Comparison of ENCODE assay signal across 23 cellular contexts in genomic region chr7:92874567-92874966, GRCh38. TPM values are rescaled to one million over a fixed set of nuclear protein-coding genes. Genes with fewer than 3 reads are reported as not detected.
DNase-seq lines count a peak whose midpoint lies in the region; TF ChIP-seq lines count a peak whose summit lies in the region.
"Had no signal": no experiment of that assay in that cellular context is flagged by ENCODE, and none has a peak within 500 bp of the region (broad histone marks: within the 10 kb centered on the region; RNA-seq: fewer than 3 reads in every experiment).

No MANE protein-coding gene starts in this region.

- peak; percentile 52 for DNase-seq in Daoy (ENCODE audit: low read depth)
- DNase-seq in LHCN-M2 (ENCODE audit: low read depth): peak; percentile 51
- peak; percentile 53 for DNase-seq in astrocyte of the spinal cord (ENCODE audit: low read depth, low spot score)
- DNase-seq in iris pigment epithelial cell (ENCODE audit: low read depth): peak; percentile 43
- DNase-seq in activated gamma-delta T cell (lab: John Stamatoyannopoulos, UW): no peak
- DNase-seq in GOT3 (lab: John Stamatoyannopoulos, UW): no peak
- no peak for DNase-seq in DMS 273 (lab: John Stamatoyannopoulos, UW; ENCODE audit: unreplicated experiment)
- DNase-seq in lower leg skin (ENCODE audit: low spot score in 2 of 2): no peak
- DNase-seq: activated CD4-positive, CD25-positive, alpha-beta regulatory T cell; activated CD8-positive, alpha-beta T cell treated with anti-CD3 and anti-CD28 coated beads, Interleukin-2, amount 10 ng/mL, durations not matched to agents 7 days and 5 days; activated T-cell treated with anti-CD3 and anti-CD28 coated beads, Interleukin-2, amount 50 U/mL, for 1 hour; CD8-positive, alpha-beta memory T cell; DND-41; erythroblast; KBM-7; kidney glomerular epithelial cell; naive thymus-derived CD4-positive, alpha-beta T cell; NCI-H1048; NCI-H2029 treated with DMSO at 0.1 percent for 48 hours; NCI-H446; stimulated activated CD4-positive, alpha-beta T cell treated with anti-CD3 and anti-CD28 coated beads, Interleukin-1b, Interleukin-23, amount 100 ng/mL, for 48 hours; trophoblast cell had no signal

- TF ChIP-seq CTCF in astrocyte of the spinal cord (IDR thresholded peaks at IDR 0.05; ENCODE audit: low read depth, low read length): no peak
- TF ChIP-seq CTCF in lower leg skin (IDR thresholded peaks at IDR 0.05): no peak

- 81 to 89% methylated on average over 1 of the region's 1 CpG for WGBS in lower leg skin, 2 donors

- in situ Hi-C loops in astrocyte of the spinal cord (cut with HindIII; ENCODE audit: low sequenced_read_pairs): no loop called here

- no peak for TF ChIP-seq POLR2A in lower leg skin (IDR thresholded peaks at IDR 0.05)

- H3K4me3 ChIP-seq in astrocyte of the spinal cord (ENCODE audit: low read depth, low read length): no peak overlapping the region
- no peak overlapping the region for H3K4me3 ChIP-seq in lower leg skin (ENCODE audit: low read depth, poor library complexity, severe bottlenecking)
- H3K4me3 ChIP-seq: gastroesophageal sphincter had no signal

- intact Hi-C loops in lower leg skin (cut with DNase I; ENCODE audit: low total_unique reads): no loop called here

RNA-seq across cellular contexts. Expression of gene CDK6, which starts 38.2 kb away (rescaled TPM):
- 82.2 and 92.9 TPM in 2 replicates for total RNA-seq in Daoy (2014; rRNA removed; shearing (Covaris generic))
- 66.1 and 66.2 TPM in 2 replicates for total RNA-seq in LHCN-M2 (2014; rRNA removed)
- 19.8 TPM for polyA plus RNA-seq in LHCN-M2 (2012)
- total RNA-seq in lower leg skin: 10 to 100 TPM; 43.6 to 85.1 (median 63.3) TPM

Comparison
In these comparisons a context has a peak if more than half of its experiments do, and no peak if none do; other contexts are left out.
1. DNase-seq: peak in Daoy (single experiment), LHCN-M2 (single experiment), astrocyte of the spinal cord (single experiment) and iris pigment epithelial cell (single experiment); none in activated gamma-delta T cell (single experiment), GOT3 (single experiment), DMS 273 (single experiment) and lower leg skin (0 of 2).